In genomic region chr15:63420333-63420741, GRCh38 we compare ENCODE assay signal across 14 cellular contexts. TPM values are rescaled to one million over a fixed set of nuclear protein-coding genes. Genes with fewer than 3 reads are reported as not detected.
DNase-seq lines count a peak whose midpoint lies in the region; ATAC-seq, FAIRE-seq and TF ChIP-seq lines count a peak whose summit lies in the region.
"Had no signal": no experiment of that assay in that cellular context is flagged by ENCODE, and none has a peak within 500 bp of the region (broad histone marks: within the 10 kb centered on the region; RNA-seq: fewer than 3 reads in every experiment).

No MANE protein-coding gene starts in this region.

- H3K4me1 ChIP-seq in astrocyte (ENCODE audit: insufficient read depth, low read length) (no peaks in the 10 kb centered on the region), mesenchymal stem cell (ENCODE audit: control insufficient read depth, insufficient read depth, low read depth, low read length) (no peaks in the 10 kb centered on the region)

- H3K27me3 ChIP-seq in astrocyte (ENCODE audit: insufficient read depth, low read length): no peaks in the 10 kb centered on the region
- H3K27me3 ChIP-seq in mesenchymal stem cell (ENCODE audit: control insufficient read depth in 1 of 2, insufficient read depth in 1 of 2, low read length in 2 of 2): no peaks in the 10 kb centered on the region

- H3K27me3 Mint-ChIP-seq in astrocyte (ENCODE audit: low read depth, unreplicated experiment): peaks cover 10% of the 10 kb centered on the region

- H3K23ac ChIP-seq in mesenchymal stem cell (ENCODE audit: low read length in 2 of 2): no peak overlapping the region

- ATAC-seq in stimulated activated effector memory CD8-positive, alpha-beta T cell treated with anti-CD3 and anti-CD28 coated beads, Interleukin-12 subunit alpha, Interleukin-12 subunit beta, amount 100 ng/mL, for 72 hours: no peak

- H4K91ac ChIP-seq in mesenchymal stem cell (ENCODE audit: low read length): no peak overlapping the region

- TF ChIP-seq CTCF in GM12864 (IDR thresholded peaks at IDR 0.05; ENCODE audit: low read depth, low read length, missing control alignments) (peak; percentile 40), astrocyte (IDR thresholded peaks at IDR 0.05; ENCODE audit: insufficient read depth, low read depth, low read length) (no peak)

- peak overlapping the region in 1 of 2 experiments; percentile 16 for H3K18ac ChIP-seq in mesenchymal stem cell (ENCODE audit: low read depth in 1 of 2, low read length in 2 of 2)

- no peaks in the 10 kb centered on the region for H3K36me3 Mint-ChIP-seq in astrocyte (ENCODE audit: low read depth, unreplicated experiment)
- no peaks in the 10 kb centered on the region for H3K36me3 Mint-ChIP-seq in stimulated activated effector memory CD8-positive, alpha-beta T cell treated with anti-CD3 and anti-CD28 coated beads, Interleukin-12 subunit alpha, Interleukin-12 subunit beta, amount 100 ng/mL, for 72 hours

- H4K8ac ChIP-seq in mesenchymal stem cell (ENCODE audit: low read length): no peak overlapping the region

- H3K4me3 Mint-ChIP-seq in astrocyte (ENCODE audit: unreplicated experiment): no peak overlapping the region
- H3K4me3 Mint-ChIP-seq in stimulated activated effector memory CD8-positive, alpha-beta T cell treated with anti-CD3 and anti-CD28 coated beads, Interleukin-12 subunit alpha, Interleukin-12 subunit beta, amount 100 ng/mL, for 72 hours: no peak overlapping the region

- H3K9me3 ChIP-seq in astrocyte (ENCODE audit: insufficient read depth, low read depth, low read length) (no peaks in the 10 kb centered on the region), mesenchymal stem cell (ENCODE audit: control insufficient read depth, low read length) (peaks cover under 1% of the 10 kb centered on the region)

- H3K9me3 Mint-ChIP-seq in astrocyte (ENCODE audit: unreplicated experiment): no peaks in the 10 kb centered on the region
- no peaks in the 10 kb centered on the region for H3K9me3 Mint-ChIP-seq in stimulated activated effector memory CD8-positive, alpha-beta T cell treated with anti-CD3 and anti-CD28 coated beads, Interleukin-12 subunit alpha, Interleukin-12 subunit beta, amount 100 ng/mL, for 72 hours

- H2BK5ac ChIP-seq in mesenchymal stem cell (ENCODE audit: low read depth, low read length, poor library complexity, severe bottlenecking): no peak overlapping the region

- no peak overlapping the region for H3K27ac Mint-ChIP-seq in astrocyte (ENCODE audit: unreplicated experiment)
- H3K27ac Mint-ChIP-seq in stimulated activated effector memory CD8-positive, alpha-beta T cell treated with anti-CD3 and anti-CD28 coated beads, Interleukin-12 subunit alpha, Interleukin-12 subunit beta, amount 100 ng/mL, for 72 hours: no peak overlapping the region

- H3K4ac ChIP-seq in mesenchymal stem cell (ENCODE audit: low read depth in 1 of 2, low read length in 2 of 2): no peak overlapping the region

- no peak overlapping the region for H2BK120ac ChIP-seq in mesenchymal stem cell (ENCODE audit: low read depth, low read length)

- H3K4me3 ChIP-seq in GM12864 (ENCODE audit: low read depth, low read length) (no peak overlapping the region), astrocyte (ENCODE audit: insufficient read depth, low read depth, low read length) (no peak overlapping the region), mesenchymal stem cell (ENCODE audit: insufficient read depth in 1 of 2, low read depth in 1 of 2, low read length in 2 of 2) (no peak overlapping the region)

- H3K79me1 ChIP-seq in mesenchymal stem cell (replicated peaks; ENCODE audit: low read length, poor library complexity, severe bottlenecking): no peaks in the 10 kb centered on the region

- H3K36me3 ChIP-seq in astrocyte (ENCODE audit: insufficient read depth, low read length): no peaks in the 10 kb centered on the region
- no peaks in the 10 kb centered on the region for H3K36me3 ChIP-seq in mesenchymal stem cell (ENCODE audit: control insufficient read depth in 1 of 2, insufficient read depth in 2 of 2, low read depth in 1 of 2, low read length in 2 of 2)

- H3K79me2 ChIP-seq in astrocyte (ENCODE audit: insufficient read depth, low read length): no peaks in the 10 kb centered on the region

- no peaks in the 10 kb centered on the region for H3K4me1 Mint-ChIP-seq in astrocyte (ENCODE audit: low read depth, unreplicated experiment)
- no peaks in the 10 kb centered on the region for H3K4me1 Mint-ChIP-seq in stimulated activated effector memory CD8-positive, alpha-beta T cell treated with anti-CD3 and anti-CD28 coated beads, Interleukin-12 subunit alpha, Interleukin-12 subunit beta, amount 100 ng/mL, for 72 hours

- H2AFZ ChIP-seq in astrocyte (ENCODE audit: low read depth, low read length): peak overlapping the region; percentile 77
- H2AFZ ChIP-seq in mesenchymal stem cell (ENCODE audit: low read depth, low read length): no peak overlapping the region

- no peak for FAIRE-seq in astrocyte (lab: Jason Lieb, UNC)
- FAIRE-seq: D721Med had no signal

- no peaks in the 10 kb centered on the region for H4K20me1 ChIP-seq in astrocyte (ENCODE audit: insufficient read depth, low read length)

- H3K4me2 ChIP-seq in astrocyte (ENCODE audit: low read length): no peak overlapping the region
- no peak overlapping the region for H3K4me2 ChIP-seq in mesenchymal stem cell (ENCODE audit: low read length, poor library complexity, severe bottlenecking)

- no peak for DNase-seq in GM12864 (ENCODE audit: low read depth)
- DNase-seq in LHCN-M2 (ENCODE audit: low read depth): peak; percentile 13
- peak; percentile 12 for DNase-seq in astrocyte (ENCODE audit: low read depth)
- DNase-seq in mesenchymal stem cell: peak; percentile 48
- no peak for DNase-seq in NCI-H345 (lab: John Stamatoyannopoulos, UW)
- no peak for DNase-seq in stimulated activated effector memory CD8-positive, alpha-beta T cell treated with anti-CD3 and anti-CD28 coated beads, Interleukin-12 subunit alpha, Interleukin-12 subunit beta, amount 100 ng/mL, for 72 hours (ENCODE audit: low spot score in 2 of 2)
- no peak for DNase-seq in activated gamma-delta T cell treated with Interleukin-2 at 50 U/mL for 16 hours
- no peak for DNase-seq in SKM-1 (lab: John Stamatoyannopoulos, UW; ENCODE audit: unreplicated experiment)
- DNase-seq: effector CD4-positive, alpha-beta T cell; NCI-H146; substantia nigra; T-helper 9 cell had no signal

- H3K14ac ChIP-seq in mesenchymal stem cell (ENCODE audit: low read length in 2 of 2): no peak overlapping the region

- H3K9ac ChIP-seq in astrocyte (ENCODE audit: low read length) (no peak overlapping the region), mesenchymal stem cell (ENCODE audit: low read length) (no peak overlapping the region)

- 82% methylated on average over 5 of the region's 5 CpGs for WGBS in mesenchymal stem cell

- no peak overlapping the region for H2BK15ac ChIP-seq in mesenchymal stem cell (ENCODE audit: low read depth, poor library complexity, severe bottlenecking)

- no peak overlapping the region for H2AK5ac ChIP-seq in mesenchymal stem cell (ENCODE audit: low read length, severe bottlenecking)

- no peak overlapping the region for H3K27ac ChIP-seq in astrocyte (ENCODE audit: low read depth, low read length)
- no peak overlapping the region for H3K27ac ChIP-seq in mesenchymal stem cell (ENCODE audit: low read length, poor library complexity, severe bottlenecking)

- no peak overlapping the region for H2BK12ac ChIP-seq in mesenchymal stem cell (ENCODE audit: low read length in 2 of 2)

RNA-seq across cellular contexts. Expression of gene CA12, which starts 38.7 kb away (rescaled TPM):
- total RNA-seq in LHCN-M2 (2014; rRNA removed) (4.9 and 5.2 TPM in 2 replicates), astrocyte (0.54 and 0.70 TPM in 2 replicates)
- polyA plus RNA-seq in LHCN-M2 (2012): 0.84 TPM
- polyA plus RNA-seq in mesenchymal stem cell (2013, experiment 1 of 2): 4.9 TPM
- 4.9 TPM for polyA plus RNA-seq in mesenchymal stem cell (2013, experiment 2 of 2)
- total RNA-seq: mononuclear cell had no signal

Comparison
In these comparisons a context has a peak if more than half of its experiments do, and no peak if none do; other contexts are left out.
1. DNase-seq: peak in LHCN-M2 (single experiment), astrocyte (single experiment) and mesenchymal stem cell (single experiment); none in GM12864 (single experiment), NCI-H345 (single experiment), stimulated activated effector memory CD8-positive, alpha-beta T cell treated with anti-CD3 and anti-CD28 coated beads, Interleukin-12 subunit alpha, Interleukin-12 subunit beta, amount 100 ng/mL, for 72 hours (0 of 2), activated gamma-delta T cell treated with Interleukin-2 at 50 U/mL for 16 hours (single experiment) and SKM-1 (single experiment).